Comparison of ENCODE assay signal across 8 cellular contexts in the genomic region with DNA sequence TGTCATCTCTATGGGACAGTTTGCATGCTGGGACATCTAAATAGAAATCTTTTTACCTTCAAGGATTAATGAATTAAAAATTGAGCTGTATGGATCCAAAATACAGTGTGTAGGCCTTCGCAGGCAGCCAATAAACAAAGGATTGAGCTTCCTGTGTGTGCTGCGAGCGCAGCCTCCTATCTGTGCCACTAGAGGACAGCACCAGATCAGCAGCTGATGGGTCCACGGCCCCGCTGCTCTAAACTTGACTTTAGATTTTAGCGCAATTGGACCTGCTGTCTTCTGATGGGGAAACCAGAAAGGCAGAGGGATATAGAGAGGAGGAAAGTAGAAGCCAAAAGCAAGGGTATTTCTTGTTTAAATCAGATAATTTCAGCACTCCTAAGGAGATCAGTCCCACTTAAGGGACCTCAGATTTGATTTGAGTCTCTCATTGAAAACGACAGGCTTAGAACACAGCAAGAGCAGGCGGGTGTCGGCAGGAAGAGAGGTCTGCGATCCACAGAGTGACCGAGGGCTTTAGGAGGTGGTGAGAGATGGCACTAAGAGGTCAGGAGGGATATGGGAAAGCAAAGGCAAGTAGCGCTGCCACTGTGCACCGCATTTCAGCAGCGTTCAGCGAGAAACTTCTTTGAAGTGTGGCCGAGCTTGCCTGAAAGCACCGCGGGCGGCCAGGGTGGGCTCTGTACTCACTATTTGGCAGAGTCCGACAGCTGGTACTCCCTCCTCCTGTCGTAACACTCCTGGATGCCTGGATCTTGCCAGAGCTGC.
DNase-seq lines count a peak whose midpoint lies in the region; ATAC-seq and TF ChIP-seq lines count a peak whose summit lies in the region.

No MANE protein-coding gene starts in this region.

- H3K27ac Mint-ChIP-seq in stimulated activated naive CD8-positive, alpha-beta T cell treated with anti-CD3 and anti-CD28 coated beads, Interleukin-15, amount 100 ng/mL, for 72 hours: peak overlapping the region in 1 of 2 donors; percentile 69

- H3K4me1 Mint-ChIP-seq in stimulated activated naive CD8-positive, alpha-beta T cell treated with anti-CD3 and anti-CD28 coated beads, Interleukin-15, amount 100 ng/mL, for 72 hours: peaks cover 7% of the 10 kb centered on the region

- peak; percentile 83 for DNase-seq in AG08396 (ENCODE audit: low spot score)
- DNase-seq in GM13977 (ENCODE audit: low spot score): peak; percentile 80
- peak; percentile 72 for DNase-seq in NCI-H2196 (lab: John Stamatoyannopoulos, UW; ENCODE audit: unreplicated experiment)
- peak; percentile 46 to 61 for DNase-seq in activated CD4-positive, alpha-beta T cell treated with anti-CD3 and anti-CD28 coated beads, Interleukin-2, amount 50 U/mL, for 48 hours
- DNase-seq in epidermal melanocyte (ENCODE audit: insufficient read length, low spot score): peak; percentile 82
- DNase-seq in mucosa of gallbladder (ENCODE audit: low spot score): peak; percentile 60
- peak; percentile 32 to 50 for DNase-seq in stimulated activated naive CD8-positive, alpha-beta T cell treated with anti-CD3 and anti-CD28 coated beads, Interleukin-15, amount 100 ng/mL, for 72 hours

- H3K27me3 Mint-ChIP-seq in stimulated activated naive CD8-positive, alpha-beta T cell treated with anti-CD3 and anti-CD28 coated beads, Interleukin-15, amount 100 ng/mL, for 72 hours: peaks cover 9% of the 10 kb centered on the region

- no peak overlapping the region for H3K4me3 Mint-ChIP-seq in stimulated activated naive CD8-positive, alpha-beta T cell treated with anti-CD3 and anti-CD28 coated beads, Interleukin-15, amount 100 ng/mL, for 72 hours

- TF ChIP-seq CTCF in GM13977 (IDR thresholded peaks at IDR 0.05; ENCODE audit: extremely low read depth, insufficient read depth, missing control alignments): peak; percentile 91

- in situ Hi-C loops in GM13977 (cut with MboI; ENCODE audit: low pct_unique_long_range_greater_than_20kb, low sequenced_read_pairs, unreplicated experiment): no loop called here

- peak; percentile 87 for ATAC-seq in HG02885 (IDR thresholded peaks at IDR 0.05; ENCODE audit: poor library complexity, unreplicated experiment)
- peak; percentile 93 for ATAC-seq in stimulated activated naive CD8-positive, alpha-beta T cell treated with anti-CD3 and anti-CD28 coated beads, Interleukin-15, amount 100 ng/mL, for 72 hours

- H3K9me3 Mint-ChIP-seq in stimulated activated naive CD8-positive, alpha-beta T cell treated with anti-CD3 and anti-CD28 coated beads, Interleukin-15, amount 100 ng/mL, for 72 hours: no peaks in the 10 kb centered on the region

Comparison
In these comparisons a context has a peak if more than half of its experiments do, and no peak if none do; other contexts are left out.
1. Peak in every context shown above with its lines: DNase-seq and ATAC-seq.